Comparison of ENCODE assay signal across 9 cellular contexts in the genomic region with DNA sequence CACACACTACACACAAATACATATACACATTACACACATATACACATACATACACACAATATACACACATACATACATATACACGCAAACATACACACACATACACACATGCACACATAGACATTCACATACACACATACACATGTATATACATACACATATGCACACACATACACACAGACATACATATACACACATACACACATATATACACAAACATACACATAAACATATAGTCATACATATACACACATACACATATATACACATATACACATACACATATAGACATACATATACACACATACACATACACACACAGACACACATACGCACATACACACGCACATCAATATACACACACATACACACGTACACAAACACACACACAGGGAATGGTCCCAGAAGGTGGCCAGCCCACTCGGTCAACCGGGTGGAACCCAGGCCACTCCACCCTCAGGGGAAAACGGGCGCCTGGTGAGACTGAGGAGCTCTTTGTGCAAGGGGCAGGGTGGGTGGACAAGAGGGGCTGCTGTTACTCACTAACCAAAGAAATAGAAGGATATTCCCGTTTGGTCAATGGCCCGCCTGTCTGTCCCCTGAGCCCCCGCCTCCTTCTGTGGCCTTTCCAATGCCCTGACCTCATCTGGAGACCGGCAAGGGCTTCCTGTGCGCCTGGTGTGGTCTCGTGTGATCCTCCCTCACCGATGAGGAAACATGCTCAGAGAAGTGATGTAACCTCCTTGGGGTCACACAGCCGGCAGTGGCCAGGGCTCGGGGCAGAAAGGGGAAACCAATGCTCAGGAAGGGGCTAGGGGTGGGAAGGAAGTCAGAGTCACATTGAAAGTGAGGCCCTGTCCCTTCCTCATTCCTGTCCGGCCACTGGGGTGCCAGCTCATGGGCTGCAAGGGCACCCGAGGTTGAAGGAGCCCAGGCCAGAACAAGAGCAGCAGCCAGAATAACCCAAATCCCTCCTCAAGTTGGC. TPM values are rescaled to one million over a fixed set of nuclear protein-coding genes. Genes with fewer than 3 reads are reported as not detected.
DNase-seq lines count a peak whose midpoint lies in the region; ATAC-seq and TF ChIP-seq lines count a peak whose summit lies in the region.
"Had no signal": no experiment of that assay in that cellular context is flagged by ENCODE, and none has a peak within 500 bp of the region (broad histone marks: within the 10 kb centered on the region; RNA-seq: fewer than 3 reads in every experiment).

No MANE protein-coding gene starts in this region.

- no peaks in the 10 kb centered on the region for H3K4me1 Mint-ChIP-seq in activated T-helper 17 cell treated with anti-CD3 and anti-CD28 coated beads, Interleukin-2, amount 50 U/mL, for 72 hours

- H3K27me3 ChIP-seq in right cardiac atrium (ENCODE audit: control insufficient read depth, insufficient read depth) (no peaks in the 10 kb centered on the region), GM23248 (replicated peaks; ENCODE audit: insufficient read depth) (no peaks in the 10 kb centered on the region)

- 52% methylated on average over 19 of the region's 19 CpGs for WGBS in right cardiac atrium
- 71 to 73% methylated on average over 19 of the region's 19 CpGs for WGBS in GM23248 (ENCODE audit: low coverage in 1 of 2, low lambda C conversion rate in 2 of 2, missing lambda C conversion rate in 2 of 2), 2 experiments

- H3K36me3 Mint-ChIP-seq in activated T-helper 17 cell treated with anti-CD3 and anti-CD28 coated beads, Interleukin-2, amount 50 U/mL, for 72 hours (ENCODE audit: low read depth) = no peaks in the 10 kb centered on the region

- intact Hi-C loops in right cardiac atrium (cut with DNase I) = no loop called here
- intact Hi-C loops in sciatic nerve (cut with DNase I) = no loop called here

- H3K9ac ChIP-seq in GM23248 = no peak overlapping the region

- peak; percentile 11 for ATAC-seq in activated T-helper 17 cell treated with anti-CD3 and anti-CD28 coated beads, Interleukin-2, amount 50 U/mL, for 72 hours (replicated peaks)
- peak; percentile 75 to 78 for ATAC-seq in right cardiac atrium
- peak; percentile 80 for ATAC-seq in sciatic nerve
- no peak for ATAC-seq in HG02678 (IDR thresholded peaks at IDR 0.05; ENCODE audit: unreplicated experiment)

- no peak for TF ChIP-seq CTCF in HEK293 (tag by site-specific recombination; IDR thresholded peaks at IDR 0.05)

- H3K4me3 Mint-ChIP-seq in activated T-helper 17 cell treated with anti-CD3 and anti-CD28 coated beads, Interleukin-2, amount 50 U/mL, for 72 hours = no peak overlapping the region

- H3K4me2 ChIP-seq in GM23248 (ENCODE audit: unreplicated experiment) = no peak overlapping the region

- H3K27me3 Mint-ChIP-seq in activated T-helper 17 cell treated with anti-CD3 and anti-CD28 coated beads, Interleukin-2, amount 50 U/mL, for 72 hours = peaks cover 14% of the 10 kb centered on the region

- no peak overlapping the region for H3K27ac ChIP-seq in HEK293 (ENCODE audit: extremely low read depth, low read depth, low read length)
- no peak overlapping the region for H3K27ac ChIP-seq in right cardiac atrium (ENCODE audit: low read length)
- no peak overlapping the region for H3K27ac ChIP-seq in GM23248

- H3K36me3 ChIP-seq in HEK293 (ENCODE audit: control insufficient read depth in 2 of 2, insufficient read depth in 1 of 2, low read length in 2 of 2) (no peaks in the 10 kb centered on the region), GM23248 (ENCODE audit: low read depth) (no peaks in the 10 kb centered on the region)

- no peaks in the 10 kb centered on the region for H3F3A ChIP-seq in GM23248 (ENCODE audit: insufficient read depth)

- no peak overlapping the region for H3K27ac Mint-ChIP-seq in activated T-helper 17 cell treated with anti-CD3 and anti-CD28 coated beads, Interleukin-2, amount 50 U/mL, for 72 hours

- POLR2A ChIA-PET in HEK293 (lab: Yijun Ruan, JAX) = interaction anchor here (0.7 kb wide), 1 partner anchor 73 kb away, joined by 3 read pairs; no protein-coding TSS in a partner anchor

- CTCF ChIA-PET in HEK293 (lab: Yijun Ruan, JAX) = interaction anchor here (0.8 to 2.7 kb wide), 4 partner anchors 9 to 23 kb away, joined by 3 to 11 read pairs (median 4); no protein-coding TSS in a partner anchor

- H3K9me3 Mint-ChIP-seq in activated T-helper 17 cell treated with anti-CD3 and anti-CD28 coated beads, Interleukin-2, amount 50 U/mL, for 72 hours = no peaks in the 10 kb centered on the region

- no peaks in the 10 kb centered on the region for H3K4me1 ChIP-seq in HEK293 (ENCODE audit: control insufficient read depth, insufficient read depth, low read length)
- H3K4me1 ChIP-seq in right cardiac atrium (ENCODE audit: control insufficient read depth, insufficient read depth, low read length) = no peaks in the 10 kb centered on the region
- H3K4me1 ChIP-seq in GM23248 (ENCODE audit: insufficient read depth) = no peaks in the 10 kb centered on the region

- H3K9me2 ChIP-seq in GM23248 (ENCODE audit: insufficient read depth) = no peaks in the 10 kb centered on the region

- no peaks in the 10 kb centered on the region for H3K79me2 ChIP-seq in GM23248 (ENCODE audit: insufficient read depth)

- peak; percentile 59 to 83 (median 77) for DNase-seq in right cardiac atrium
- peak; percentile 69 for DNase-seq in sciatic nerve (ENCODE audit: low spot score)
- DNase-seq in GM23248 = no peak
- DNase-seq in NCI-H1694 (lab: John Stamatoyannopoulos, UW) = no peak
- no peak for DNase-seq in A172 (ENCODE audit: low spot score)
- DNase-seq: activated gamma-delta T cell treated with Interleukin-2 at 50 U/mL for 16 hours had no signal

- H3K4me3 ChIP-seq in HEK293 (ENCODE audit: low read depth, low read length) (no peak overlapping the region), right cardiac atrium (ENCODE audit: low read length) (no peak overlapping the region), GM23248 (no peak overlapping the region)

- H3K9me3 ChIP-seq in HEK293 (ENCODE audit: control insufficient read depth, insufficient read depth, low read depth, low read length) = no peaks in the 10 kb centered on the region
- H3K9me3 ChIP-seq in right cardiac atrium (ENCODE audit: control insufficient read depth, low read length) = no peaks in the 10 kb centered on the region
- H3K9me3 ChIP-seq in GM23248 (ENCODE audit: low read depth) = no peaks in the 10 kb centered on the region

- no peak overlapping the region for H2AFZ ChIP-seq in GM23248

- no peaks in the 10 kb centered on the region for H4K20me1 ChIP-seq in GM23248 (ENCODE audit: insufficient read depth)

- in situ Hi-C loops in GM23248 (cut with MboI) = no loop called here

TF ChIP-seq in HEK293, 187 proteins besides CTCF, POLR2A, EP300 and RAD21:
- TF ChIP-seq, protein P1, sequence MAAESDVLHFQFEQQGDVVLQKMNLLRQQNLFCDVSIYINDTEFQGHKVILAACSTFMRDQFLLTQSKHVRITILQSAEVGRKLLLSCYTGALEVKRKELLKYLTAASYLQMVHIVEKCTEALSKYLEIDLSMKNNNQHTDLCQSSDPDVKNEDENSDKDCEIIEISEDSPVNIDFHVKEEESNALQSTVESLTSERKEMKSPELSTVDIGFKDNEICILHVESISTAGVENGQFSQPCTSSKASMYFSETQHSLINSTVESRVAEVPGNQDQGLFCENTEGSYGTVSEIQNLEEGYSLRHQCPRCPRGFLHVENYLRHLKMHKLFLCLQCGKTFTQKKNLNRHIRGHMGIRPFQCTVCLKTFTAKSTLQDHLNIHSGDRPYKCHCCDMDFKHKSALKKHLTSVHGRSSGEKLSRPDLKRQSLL (tag by site-specific recombination; IDR thresholded peaks at IDR 0.05) = no peak
- TF ChIP-seq, protein P2, sequence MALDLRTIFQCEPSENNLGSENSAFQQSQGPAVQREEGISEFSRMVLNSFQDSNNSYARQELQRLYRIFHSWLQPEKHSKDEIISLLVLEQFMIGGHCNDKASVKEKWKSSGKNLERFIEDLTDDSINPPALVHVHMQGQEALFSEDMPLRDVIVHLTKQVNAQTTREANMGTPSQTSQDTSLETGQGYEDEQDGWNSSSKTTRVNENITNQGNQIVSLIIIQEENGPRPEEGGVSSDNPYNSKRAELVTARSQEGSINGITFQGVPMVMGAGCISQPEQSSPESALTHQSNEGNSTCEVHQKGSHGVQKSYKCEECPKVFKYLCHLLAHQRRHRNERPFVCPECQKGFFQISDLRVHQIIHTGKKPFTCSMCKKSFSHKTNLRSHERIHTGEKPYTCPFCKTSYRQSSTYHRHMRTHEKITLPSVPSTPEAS (tag by site-specific recombination; IDR thresholded peaks at IDR 0.05) = peak; percentile 90
TF ChIP-seq in HEK293: peak in this region for 1.

RNA-seq across cellular contexts. Expression of gene TRPV4, which starts 5.3 kb away (rescaled TPM):
- not detected for total RNA-seq in activated T-helper 17 cell treated with anti-CD3 and anti-CD28 coated beads, Interleukin-2, amount 50 U/mL, for 72 hours
- 1 to 10 TPM; 1.1 to 1.4 (median 1.2) TPM for total RNA-seq in right cardiac atrium
- polyA plus RNA-seq in right cardiac atrium = 0.57 TPM
- total RNA-seq in sciatic nerve = 1.3 TPM
- total RNA-seq in GM23248 (2014; rRNA removed; shearing (Covaris generic)) = 0.65 and 1.6 TPM in 2 replicates
- 2.6 and 2.9 TPM in 2 replicates for polyA plus RNA-seq in GM23248 (2016; fragmentation: Nextera tagmentation; extraction: Ambion mirVana)
- not detected in 2 replicates for total RNA-seq in A172 (2014; rRNA removed; shearing (Covaris generic))

RNA-seq across cellular contexts. Expression of gene GLTP, which starts 52.5 kb away (rescaled TPM):
- 10 to 100 TPM; 25.7 to 26.4 TPM for total RNA-seq in activated T-helper 17 cell treated with anti-CD3 and anti-CD28 coated beads, Interleukin-2, amount 50 U/mL, for 72 hours
- total RNA-seq in right cardiac atrium = 10 to 100 TPM; 20.5 to 26.8 (median 22.3) TPM
- polyA plus RNA-seq in right cardiac atrium = 20.7 TPM
- 51.0 TPM for total RNA-seq in sciatic nerve
- total RNA-seq in GM23248 (2014; rRNA removed; shearing (Covaris generic)) = 62.2 and 96.5 TPM in 2 replicates
- polyA plus RNA-seq in GM23248 (2016; fragmentation: Nextera tagmentation; extraction: Ambion mirVana) = 92.8 and 96.0 TPM in 2 replicates
- total RNA-seq in A172 (2014; rRNA removed; shearing (Covaris generic)) = 37.9 and 39.1 TPM in 2 replicates

Comparison
In these comparisons a context has a peak if more than half of its experiments do, and no peak if none do; other contexts are left out.
1. DNase-seq: peak in right cardiac atrium (3 of 3) and sciatic nerve (single experiment); none in GM23248 (single experiment), NCI-H1694 (single experiment) and A172 (single experiment).